In the genomic region with DNA sequence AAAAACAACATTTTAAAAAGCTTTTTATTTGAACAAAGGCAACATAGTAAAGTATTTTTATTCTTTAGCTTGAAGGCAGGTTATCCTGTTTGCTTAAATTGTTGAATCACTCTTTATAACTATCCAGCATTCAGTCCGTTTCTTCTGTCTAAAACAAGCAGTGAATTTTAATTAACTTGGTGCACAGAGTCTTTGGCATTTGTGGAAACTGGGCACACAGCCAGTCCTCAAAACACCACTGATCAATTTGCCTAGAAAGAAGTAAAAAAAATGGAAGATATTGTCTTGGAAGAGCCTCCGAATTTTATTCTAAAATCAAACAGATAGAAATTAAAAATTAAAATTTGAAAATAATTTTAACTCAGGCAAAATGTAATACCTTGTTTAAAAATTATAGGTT, we compare ENCODE assay signal across 16 cellular contexts.
"Had no signal": no experiment of that assay in that cellular context is flagged by ENCODE, and none has a peak within 500 bp of the region (broad histone marks: within the 10 kb centered on the region; RNA-seq: fewer than 3 reads in every experiment).

No MANE protein-coding gene starts in this region.

- DNase-seq: activated CD4-positive, alpha-beta T cell treated with anti-CD3 and anti-CD28 coated beads for 1 hour; activated CD4-positive, alpha-beta T cell treated with anti-CD3 and anti-CD28 coated beads, Interleukin-2, amount 50 U/mL, for 4 hours; activated naive CD4-positive, alpha-beta T cell treated with anti-CD3 and anti-CD28 coated beads, Interleukin-2, amount 50 U/mL, for 16 hours; brain microvascular endothelial cell; cortex of kidney; effector CD8-positive, alpha-beta T cell; foreskin fibroblast; left cardiac atrium; lower lobe of right lung; naive B cell; pancreas; stimulated activated CD4-positive, alpha-beta T cell treated with anti-CD3 and anti-CD28 coated beads, Interleukin-2, amount 100 ng/mL, for 48 hours; stimulated activated naive B cell treated with anti-CD40 and anti-IgM and Interleukin-4, amounts not matched to agents 10 μg/mL and 1 μg/mL and 100 μg/mL, for 72 hours; T-helper 1 cell; uterus had no signal

- H3K36me3 ChIP-seq: brain microvascular endothelial cell, lower lobe of right lung, pancreas, tibial nerve, uterus had no signal

- H3K4me1 ChIP-seq: lower lobe of right lung, pancreas, tibial nerve, uterus had no signal

- H3K9me3 ChIP-seq: pancreas, uterus had no signal

- H3K27ac ChIP-seq: brain microvascular endothelial cell, lower lobe of right lung, pancreas, tibial nerve, uterus had no signal

- H3K27me3 ChIP-seq: brain microvascular endothelial cell, pancreas, tibial nerve, uterus had no signal

- H3K4me3 ChIP-seq: lower lobe of right lung, pancreas, tibial nerve, uterus had no signal

- ATAC-seq: left cardiac atrium; lower lobe of right lung; pancreas; stimulated activated naive B cell treated with anti-CD40 and anti-IgM and Interleukin-4, amounts not matched to agents 10 μg/mL and 1 μg/mL and 100 μg/mL, for 72 hours had no signal
